ENCODE assay signal across 13 cellular contexts in the genomic region with DNA sequence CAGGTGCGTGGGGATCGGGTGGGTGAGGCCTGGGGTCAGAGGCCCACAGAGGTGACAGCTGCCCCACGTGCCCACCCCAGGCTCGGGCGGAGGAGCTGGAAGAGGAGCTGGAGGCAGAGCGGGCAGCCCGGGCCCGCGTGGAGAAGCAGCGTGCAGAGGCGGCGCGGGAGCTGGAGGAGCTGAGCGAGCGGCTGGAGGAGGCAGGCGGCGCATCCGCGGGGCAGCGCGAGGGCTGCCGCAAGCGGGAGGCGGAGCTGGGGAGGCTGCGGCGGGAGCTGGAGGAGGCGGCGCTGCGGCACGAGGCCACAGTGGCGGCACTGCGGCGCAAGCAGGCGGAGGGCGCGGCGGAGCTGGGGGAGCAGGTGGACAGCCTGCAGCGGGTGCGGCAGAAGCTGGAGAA. TPM values are rescaled to one million over a fixed set of nuclear protein-coding genes. Genes with fewer than 3 reads are reported as not detected.
DNase-seq lines count a peak whose midpoint lies in the region; ATAC-seq and TF ChIP-seq lines count a peak whose summit lies in the region.
"Had no signal": no experiment of that assay in that cellular context is flagged by ENCODE, and none has a peak within 500 bp of the region (broad histone marks: within the 10 kb centered on the region; RNA-seq: fewer than 3 reads in every experiment).

No MANE protein-coding gene starts in this region.

- H3K4me3 Mint-ChIP-seq in activated T-helper 17 cell treated with anti-CD3 and anti-CD28 coated beads, Interleukin-2, amount 50 U/mL, for 72 hours: no peak overlapping the region
- H3K4me3 Mint-ChIP-seq: CD8-positive, alpha-beta T cell; T-helper 2 cell treated with Interferon-gamma antibody and Interleukin-4, amounts not matched to agents 5 μg/mL and 100 μg/mL, for 36 hours had no signal

- DNase-seq in SK-N-DZ (ENCODE audit: low spot score) (peak; percentile 83), cerebellum (ENCODE audit: low spot score) (peak; percentile 69), hippocampal formation (lab: John Stamatoyannopoulos, UW) (peak; percentile 33 to 37), gastrocnemius medialis (no peak), HCEC 1CT (no peak), COLO829 (ENCODE audit: low spot score) (no peak), WERI-Rb-1 (no peak)
- DNase-seq: NCI-H2227 treated with DMSO at 0.1 percent for 48 hours had no signal

- H3K36me3 ChIP-seq in gastrocnemius medialis: peaks cover 0 to 55% of the 10 kb centered on the region in 2 donors
- H3K36me3 ChIP-seq in WERI-Rb-1: peaks cover 53% of the 10 kb centered on the region

- H3K4me3 ChIP-seq in gastrocnemius medialis: no peak overlapping the region
- H3K4me3 ChIP-seq in WERI-Rb-1 (ENCODE audit: low read depth, low read length): no peak overlapping the region
- H3K4me3 ChIP-seq: tibial nerve had no signal

- no peaks in the 10 kb centered on the region for H3K9me3 Mint-ChIP-seq in activated T-helper 17 cell treated with anti-CD3 and anti-CD28 coated beads, Interleukin-2, amount 50 U/mL, for 72 hours
- H3K9me3 Mint-ChIP-seq: CD8-positive, alpha-beta T cell; T-helper 2 cell treated with Interferon-gamma antibody and Interleukin-4, amounts not matched to agents 5 μg/mL and 100 μg/mL, for 36 hours had no signal

- peaks cover 13 to 15% of the 10 kb centered on the region in 2 donors for H3K4me1 ChIP-seq in gastrocnemius medialis

- H3K27ac Mint-ChIP-seq in activated T-helper 17 cell treated with anti-CD3 and anti-CD28 coated beads, Interleukin-2, amount 50 U/mL, for 72 hours: no peak overlapping the region
- H3K27ac Mint-ChIP-seq: CD8-positive, alpha-beta T cell; T-helper 2 cell treated with Interferon-gamma antibody and Interleukin-4, amounts not matched to agents 5 μg/mL and 100 μg/mL, for 36 hours had no signal

- no peak for TF ChIP-seq POLR2A in gastrocnemius medialis (IDR thresholded peaks at IDR 0.05)

- TF ChIP-seq CTCF in gastrocnemius medialis (IDR thresholded peaks at IDR 0.05 in 4 of 5, conservative IDR thresholded peaks at IDR 0.05 in 1 of 5) (no peak), WERI-Rb-1 (IDR thresholded peaks at IDR 0.05; ENCODE audit: low read depth, low read length) (no peak)

- H3K27ac ChIP-seq in gastrocnemius medialis: peak overlapping the region; percentile 72 to 91 (median 84)
- no peak overlapping the region for H3K27ac ChIP-seq in WERI-Rb-1
- H3K27ac ChIP-seq: HL-60 had no signal

- in situ Hi-C loops in gastrocnemius medialis (cut with MboI; ENCODE audit: low sequenced_read_pairs in 4 of 4): no loop called here

- H3K27me3 ChIP-seq in gastrocnemius medialis (no peaks in the 10 kb centered on the region), WERI-Rb-1 (ENCODE audit: insufficient read depth, low read depth, severe bottlenecking) (no peaks in the 10 kb centered on the region)
- H3K27me3 ChIP-seq: tibial nerve had no signal

- ATAC-seq in gastrocnemius medialis: no peak
- no peak for ATAC-seq in activated T-helper 17 cell treated with anti-CD3 and anti-CD28 coated beads, Interleukin-2, amount 50 U/mL, for 72 hours (replicated peaks)
- ATAC-seq: CD8-positive, alpha-beta T cell had no signal

- intact Hi-C loops in gastrocnemius medialis (cut with DNase I; ENCODE audit: low total_unique reads): no loop called here

- H3K36me3 Mint-ChIP-seq in activated T-helper 17 cell treated with anti-CD3 and anti-CD28 coated beads, Interleukin-2, amount 50 U/mL, for 72 hours (ENCODE audit: low read depth): peaks cover 44% of the 10 kb centered on the region

- H3K4me1 Mint-ChIP-seq in activated T-helper 17 cell treated with anti-CD3 and anti-CD28 coated beads, Interleukin-2, amount 50 U/mL, for 72 hours: no peaks in the 10 kb centered on the region

- H3K9me3 ChIP-seq in gastrocnemius medialis (no peaks in the 10 kb centered on the region), WERI-Rb-1 (ENCODE audit: severe bottlenecking) (no peaks in the 10 kb centered on the region)
- H3K9me3 ChIP-seq: tibial nerve had no signal

- no peaks in the 10 kb centered on the region for H3K27me3 Mint-ChIP-seq in activated T-helper 17 cell treated with anti-CD3 and anti-CD28 coated beads, Interleukin-2, amount 50 U/mL, for 72 hours

RNA-seq across cellular contexts. Expression of a gene that starts 41.5 kb away (rescaled TPM):
- 0.93 TPM in 1 of 2 replicates, not detected in the other for polyA plus RNA-seq in SK-N-DZ (2014; cell fraction: cytosol; rRNA removed)
- 2.1 and 4.3 TPM in 2 replicates for polyA plus RNA-seq in SK-N-DZ (2014; cell fraction: nucleus; rRNA removed)
- total RNA-seq in cerebellum (0.45 TPM), gastrocnemius medialis (1 to 10 TPM; 1.6 to 8.5 (median 3.3) TPM)
- under 1 TPM; 0.24 to 0.29 TPM for total RNA-seq in activated T-helper 17 cell treated with anti-CD3 and anti-CD28 coated beads, Interleukin-2, amount 50 U/mL, for 72 hours

RNA-seq across cellular contexts. Expression of a gene that starts 41.6 kb away (rescaled TPM):
- 122 TPM in 2 replicates for polyA plus RNA-seq in SK-N-DZ (2014; cell fraction: cytosol; rRNA removed)
- polyA plus RNA-seq in SK-N-DZ (2014; cell fraction: nucleus; rRNA removed): 247 and 265 TPM in 2 replicates
- 25.7 TPM for total RNA-seq in cerebellum
- 10 to 100 TPM; 14.1 to 33.0 (median 23.8) TPM for total RNA-seq in gastrocnemius medialis
- total RNA-seq in activated T-helper 17 cell treated with anti-CD3 and anti-CD28 coated beads, Interleukin-2, amount 50 U/mL, for 72 hours: 10 to 100 TPM; 54.7 to 57.4 TPM

Comparison
In these comparisons a context has a peak if more than half of its experiments do, and no peak if none do; other contexts are left out.
1. DNase-seq: peak in SK-N-DZ (single experiment), cerebellum (single experiment) and hippocampal formation (2 of 2); none in gastrocnemius medialis (0 of 2), HCEC 1CT (single experiment), COLO829 (single experiment) and WERI-Rb-1 (single experiment).